8 cellular contexts compared by ENCODE assay signal in the genomic region with DNA sequence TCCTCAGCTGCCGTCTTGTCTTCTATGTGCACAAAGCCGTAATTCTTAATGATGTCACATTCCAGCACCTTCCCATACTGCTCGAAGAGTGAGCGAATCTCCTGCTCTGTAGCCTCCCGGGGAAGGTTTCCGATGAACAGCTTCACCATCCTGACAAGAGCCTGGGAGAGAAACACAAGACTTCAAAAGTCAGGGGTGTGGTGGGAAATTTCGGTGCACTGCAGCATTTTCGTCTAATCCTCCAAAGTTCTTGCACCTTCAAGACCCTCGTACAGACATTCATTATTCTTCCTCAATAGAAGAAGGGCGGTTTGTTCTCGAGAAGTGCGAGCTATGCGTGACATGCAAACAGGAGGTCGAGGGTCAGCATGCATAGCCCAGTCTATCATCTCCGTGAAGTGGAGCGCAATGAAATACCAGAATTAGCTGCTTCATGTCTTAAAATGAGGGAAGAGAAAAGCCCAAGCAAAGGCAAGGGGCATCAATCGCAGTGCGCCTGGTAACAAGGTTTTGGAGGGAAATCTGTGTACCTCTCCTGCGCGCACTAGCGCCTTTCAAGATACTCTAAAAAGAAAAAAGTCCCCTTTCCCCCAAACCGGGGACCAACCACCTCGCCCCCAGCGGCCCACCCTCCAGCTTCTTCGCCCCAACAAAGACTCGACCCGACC. TPM values are rescaled to one million over a fixed set of nuclear protein-coding genes. Genes with fewer than 3 reads are reported as not detected.
A peak's percentile ranks its signal among the peaks of the same experiment; 100 is the strongest.
DNase-seq lines count a peak whose midpoint lies in the region; ATAC-seq and TF ChIP-seq lines count a peak whose summit lies in the region.

No MANE protein-coding gene starts in this region.

- peak overlapping the region; percentile 58 for H3K4me3 ChIP-seq in SU-DHL-6 (ENCODE audit: insufficient read depth, low read length, poor library complexity, severe bottlenecking)
- peak overlapping the region; percentile 57 for H3K4me3 ChIP-seq in skeletal muscle cell (ENCODE audit: low read depth, low read length)

- DNase-seq in foreskin keratinocyte: no peak
- DNase-seq in skeletal muscle cell (ENCODE audit: low read depth): no peak
- no peak for DNase-seq in cortex of kidney (lab: John Stamatoyannopoulos, UW)

- TF ChIP-seq CTCF in SU-DHL-6 (IDR thresholded peaks at IDR 0.05; ENCODE audit: insufficient read depth, low read length, poor library complexity, severe bottlenecking) (no peak), foreskin keratinocyte (conservative IDR thresholded peaks at IDR 0.05) (no peak)

- peak overlapping the region; percentile 67 for H3K9ac ChIP-seq in SU-DHL-6 (ENCODE audit: low read length)

- H3K4me1 ChIP-seq in foreskin keratinocyte: peaks cover 8% of the 10 kb centered on the region

- ATAC-seq in GM19328 (IDR thresholded peaks at IDR 0.05; ENCODE audit: unreplicated experiment): peak; percentile 32
- ATAC-seq in foreskin keratinocyte: no peak
- ATAC-seq in GM18873 (IDR thresholded peaks at IDR 0.05; ENCODE audit: low FRiP score, unreplicated experiment): no peak
- ATAC-seq in HG03565 (IDR thresholded peaks at IDR 0.05; ENCODE audit: unreplicated experiment): no peak
- ATAC-seq in GM21526 (IDR thresholded peaks at IDR 0.05; ENCODE audit: low FRiP score, unreplicated experiment): no peak

- no peaks in the 10 kb centered on the region for H3K9me3 ChIP-seq in SU-DHL-6 (ENCODE audit: insufficient read depth, low read length)

- H3K27ac ChIP-seq in SU-DHL-6 (ENCODE audit: low read depth, low read length) (peak overlapping the region; percentile 87), foreskin keratinocyte (peak overlapping the region; percentile 70)

- H3K79me2 ChIP-seq in SU-DHL-6 (ENCODE audit: insufficient read depth, low read length): peaks cover 49% of the 10 kb centered on the region

- H3K27me3 ChIP-seq in SU-DHL-6 (ENCODE audit: low read length): no peaks in the 10 kb centered on the region
- no peaks in the 10 kb centered on the region for H3K27me3 ChIP-seq in foreskin keratinocyte

- H3F3A ChIP-seq in SU-DHL-6 (ENCODE audit: insufficient read depth): peaks cover 33% of the 10 kb centered on the region

- H3K36me3 ChIP-seq in SU-DHL-6 (ENCODE audit: low read length): 0 out of 2 replicates have a peak, but pooled peaks cover 4% of the 10 kb centered on the region

- H3K4me2 ChIP-seq in SU-DHL-6 (ENCODE audit: low read depth, low read length, poor library complexity, severe bottlenecking): peak overlapping the region; percentile 90

- no peaks in the 10 kb centered on the region for H4K20me1 ChIP-seq in SU-DHL-6 (ENCODE audit: low read depth, low read length)

- no peaks in the 10 kb centered on the region for H3K9me2 ChIP-seq in SU-DHL-6 (replicated peaks; ENCODE audit: insufficient read depth, low read length)

- H2AFZ ChIP-seq in SU-DHL-6 (ENCODE audit: low read depth, low read length, severe bottlenecking): peak overlapping the region; percentile 52

RNA-seq across cellular contexts. Expression of a gene that starts 0.6 kb away (rescaled TPM):
- total RNA-seq in foreskin keratinocyte: 18.2 and 18.6 TPM in 2 replicates
- 12.7 and 14.1 TPM in 2 replicates for polyA plus RNA-seq in foreskin keratinocyte

RNA-seq across cellular contexts. Expression of a gene that starts 38.6 kb away (rescaled TPM):
- total RNA-seq in foreskin keratinocyte: 99.1 and 103 TPM in 2 replicates
- 108 and 115 TPM in 2 replicates for polyA plus RNA-seq in foreskin keratinocyte

RNA-seq across cellular contexts. Expression of a gene that starts 52.0 kb away (rescaled TPM):
- total RNA-seq in foreskin keratinocyte: 20.9 and 22.9 TPM in 2 replicates
- 10.9 and 12.5 TPM in 2 replicates for polyA plus RNA-seq in foreskin keratinocyte
